21 cellular contexts compared by ENCODE assay signal in genomic region chr19:34082289-34083077, GRCh38.
A peak's percentile ranks its signal among the peaks of the same experiment; 100 is the strongest.
DNase-seq lines count a peak whose midpoint lies in the region; ATAC-seq, FAIRE-seq and TF ChIP-seq lines count a peak whose summit lies in the region.
"Had no signal": no experiment of that assay in that cellular context is flagged by ENCODE, and none has a peak within 500 bp of the region (broad histone marks: within the 10 kb centered on the region; RNA-seq: fewer than 3 reads in every experiment).

No MANE protein-coding gene starts in this region.

- no peak overlapping the region for H3K14ac ChIP-seq in H1 (ENCODE audit: insufficient read length)

- H3K27me3 ChIP-seq in HUES48 (ENCODE audit: control insufficient read depth, insufficient read depth, low read length): no peaks in the 10 kb centered on the region
- no peaks in the 10 kb centered on the region for H3K27me3 ChIP-seq in H1 (replicated peaks in 1 of 4; ENCODE audit: control insufficient read depth in 3 of 4, extremely low read depth in 1 of 4, insufficient read depth in 3 of 4, low read length in 3 of 4)
- no peaks in the 10 kb centered on the region for H3K27me3 ChIP-seq in A673 (replicated peaks; ENCODE audit: insufficient read depth, low read depth, low read length, poor library complexity)
- H3K27me3 ChIP-seq: body of pancreas had no signal

- H3K4me1 ChIP-seq in HUES48 (ENCODE audit: control insufficient read depth, insufficient read depth, low read length): peaks cover 30% of the 10 kb centered on the region
- H3K4me1 ChIP-seq in H1 (replicated peaks in 1 of 4; ENCODE audit: control insufficient read depth in 3 of 4, insufficient read depth in 4 of 4, low read length in 3 of 4): peaks cover 4 to 13% (median 6%) of the 10 kb centered on the region in 4 experiments; a peak in 4 of 7 replicates
- no peaks in the 10 kb centered on the region for H3K4me1 ChIP-seq in A673 (ENCODE audit: insufficient read depth, low read length, poor library complexity, severe bottlenecking)
- H3K4me1 ChIP-seq: body of pancreas, left lung, psoas muscle had no signal

- H3K18ac ChIP-seq in H1 (ENCODE audit: extremely low read depth, low read length): no peak overlapping the region

- no peak overlapping the region for H2BK20ac ChIP-seq in H1 (ENCODE audit: low read length)

- H3K9me3 ChIP-seq in HUES48 (ENCODE audit: control insufficient read depth, insufficient read depth, low read length) (peaks cover 7% of the 10 kb centered on the region; the same call in 1 of the 2 replicates), H1 (ENCODE audit: insufficient read depth in 2 of 2, low read depth in 1 of 2, low read length in 1 of 2) (peaks cover 10 to 13% of the 10 kb centered on the region in 2 experiments; a peak in 2 of 4 replicates), A673 (ENCODE audit: low read depth, low read length, poor library complexity, severe bottlenecking) (no peaks in the 10 kb centered on the region)
- H3K9me3 ChIP-seq: body of pancreas, left lung, psoas muscle had no signal

- H3K23ac ChIP-seq in H1 (ENCODE audit: insufficient read length): no peak overlapping the region

- no peak for ATAC-seq in HG03565 (IDR thresholded peaks at IDR 0.05; ENCODE audit: unreplicated experiment)
- ATAC-seq: body of pancreas, HepG2, left lung, psoas muscle had no signal

- H2AFZ ChIP-seq in H1 (ENCODE audit: low read length): no peak overlapping the region

- no peaks in the 10 kb centered on the region for H3K79me1 ChIP-seq in H1 (ENCODE audit: low read depth, low read length)

- no peak overlapping the region for H4K91ac ChIP-seq in H1 (replicated peaks; ENCODE audit: insufficient read length, low read length)

- no peak overlapping the region for H3K4ac ChIP-seq in H1 (replicated peaks; ENCODE audit: insufficient read length, low read depth, low read length)

- no peak overlapping the region for H2BK15ac ChIP-seq in H1 (ENCODE audit: low read length)

- no peaks in the 10 kb centered on the region for H4K20me1 ChIP-seq in H1 (replicated peaks in 1 of 2; ENCODE audit: control insufficient read depth in 1 of 2, insufficient read depth in 2 of 2, low read length in 2 of 2)

- intact Hi-C loops in A673 (cut with micrococcal nuclease; ENCODE audit: unreplicated experiment): no loop called here

- H3K4me3 ChIP-seq in HUES48 (ENCODE audit: low read depth, low read length) (no peak overlapping the region), H1 (ENCODE audit: extremely low read depth in 1 of 4, insufficient read depth in 2 of 4, low read depth in 3 of 4, low read length in 4 of 4) (no peak overlapping the region), A673 (ENCODE audit: low read depth, low read length, poor library complexity, severe bottlenecking) (no peak overlapping the region)
- H3K4me3 ChIP-seq: body of pancreas, left lung, psoas muscle had no signal

- DNase-seq in AG08396 (ENCODE audit: low spot score) (peak; percentile 26), H1 (ENCODE audit: low read depth in 1 of 2, low spot score in 2 of 2) (peak in 1 of 2 experiments; percentile 21), medulla oblongata (ENCODE audit: extremely low spot score) (peak; percentile 22), SHP77 (lab: John Stamatoyannopoulos, UW) (no peak), A673 (ENCODE audit: low spot score) (no peak), NCI-H146 (lab: John Stamatoyannopoulos, UW) (no peak)
- DNase-seq: activated CD4-positive, alpha-beta T cell treated with anti-CD3 and anti-CD28 coated beads for 4 hours; activated CD8-positive, alpha-beta memory T cell treated with anti-CD3 and anti-CD28 coated beads, Interleukin-2, amount 50 U/mL, for 48 hours; activated naive CD4-positive, alpha-beta T cell treated with Interleukin-2 at 50 U/mL for 16 hours; body of pancreas; CD4-positive, alpha-beta memory T cell; left lung; NCI-H2029; psoas muscle; SHP77 treated with DMSO at 0.1 percent for 48 hours; T-helper 2 cell had no signal

- no peaks in the 10 kb centered on the region for H3K79me2 ChIP-seq in H1 (ENCODE audit: control insufficient read depth in 1 of 2, insufficient read depth in 2 of 2, low read length in 2 of 2)

- no peak overlapping the region for H2BK120ac ChIP-seq in H1 (replicated peaks; ENCODE audit: low read depth, low read length)

- no peak overlapping the region for H3K56ac ChIP-seq in H1 (replicated peaks; ENCODE audit: insufficient read length, low read depth, low read length)

- peak; percentile 85 for FAIRE-seq in H1 (lab: Jason Lieb, UNC)
- FAIRE-seq: A204.1, G401.6, HepG2 had no signal

- no peak overlapping the region for H3K4me2 ChIP-seq in H1 (ENCODE audit: insufficient read depth in 1 of 2, low read depth in 2 of 2, low read length in 2 of 2)

- H3K36me3 ChIP-seq in HUES48 (ENCODE audit: control insufficient read depth, insufficient read depth, low read length) (no peaks in the 10 kb centered on the region), H1 (ENCODE audit: control insufficient read depth in 2 of 4, insufficient read depth in 4 of 4, low read length in 3 of 4) (no peaks in the 10 kb centered on the region), A673 (ENCODE audit: insufficient read depth, low read length, poor library complexity, severe bottlenecking) (no peaks in the 10 kb centered on the region)
- H3K36me3 ChIP-seq: left lung had no signal

- no peak for TF ChIP-seq RAD21 in H1 (IDR thresholded peaks at IDR 0.05 in 1 of 2, conservative IDR thresholded peaks at IDR 0.05 in 1 of 2; ENCODE audit: low read depth in 2 of 2, low read length in 2 of 2)

- POLR2A ChIA-PET in H1 (lab: Charles Lee; ENCODE audit: partially characterized antibody) (no interaction called here), A673 (lab: Charles Lee; ENCODE audit: low non-redundant PET) (no interaction called here)

- WGBS in H1 (ENCODE audit: extremely low coverage in 1 of 2, insufficient coverage in 1 of 2, insufficient read length in 1 of 2, insufficient replicate concordance in 2 of 2, low coverage in 1 of 2, low lambda C conversion rate in 2 of 2, missing lambda C conversion rate in 1 of 2), 2 experiments: 52% methylated on average over 10 of the region's 10 CpGs; no CpG with 5 or more reads in 1 of the 2 experiments

- no peak overlapping the region for H2BK12ac ChIP-seq in H1 (ENCODE audit: low read depth, low read length)

- CTCF ChIA-PET in H1 (lab: Charles Lee; ENCODE audit: partially characterized antibody) (interaction anchor here (0.6 to 2.1 kb wide), 9 partner anchors 12 to 428 kb away, joined by 3 to 13 read pairs (median 3); no protein-coding TSS in a partner anchor), A673 (lab: Charles Lee) (no interaction called here)

- no peak overlapping the region for H2AK5ac ChIP-seq in H1 (ENCODE audit: low read depth, low read length)

- H4K8ac ChIP-seq in H1 (ENCODE audit: extremely low read depth, insufficient read depth, low read length): no peak overlapping the region

- no TSS peak for BruUV-seq in A673 (replicated peaks; lab: Mats Ljungman, UMichigan)

- no peak for TF ChIP-seq POLR2A in H1 (IDR thresholded peaks at IDR 0.05; ENCODE audit: control extremely low read depth in 1 of 2, low read depth in 2 of 2, low read length in 2 of 2)

- H3K27ac ChIP-seq in HUES48 (ENCODE audit: low read depth, low read length) (peak overlapping the region; percentile 86), H1 (ENCODE audit: low read depth, low read length) (no peak overlapping the region), A673 (ENCODE audit: low read depth, low read length, poor library complexity, severe bottlenecking) (no peak overlapping the region)
- H3K27ac ChIP-seq: body of pancreas, left lung, psoas muscle had no signal

- H3K23me2 ChIP-seq in H1 (ENCODE audit: low read depth, low read length): no peaks in the 10 kb centered on the region

- no peak overlapping the region for H4K5ac ChIP-seq in H1 (ENCODE audit: insufficient read length, low read depth, low read length)

- no peak for TF ChIP-seq CTCF in H1 (IDR thresholded peaks at IDR 0.05; ENCODE audit: control extremely low read depth in 1 of 3, insufficient read depth in 1 of 3, low read depth in 1 of 3, low read length in 3 of 3)
- TF ChIP-seq CTCF in A673 (conservative IDR thresholded peaks at IDR 0.05; ENCODE audit: low read depth, low read length): no peak

- TF ChIP-seq EP300 in H1 (IDR thresholded peaks at IDR 0.05; ENCODE audit: borderline replicate concordance in 1 of 2, low read depth in 2 of 2, low read length in 2 of 2): no peak

- H3K9ac ChIP-seq in HUES48 (ENCODE audit: low read depth, low read length): no peak overlapping the region
- no peak overlapping the region for H3K9ac ChIP-seq in H1 (replicated peaks in 1 of 4; ENCODE audit: extremely low read depth in 1 of 4, low read depth in 3 of 4, low read length in 3 of 4)

- no peak overlapping the region for H2BK5ac ChIP-seq in H1 (ENCODE audit: low read depth, low read length)

TF ChIP-seq in H1, 55 proteins besides CTCF, POLR2A, EP300 and RAD21:
- no peak for TF ChIP-seq GTF2F1 (IDR thresholded peaks at IDR 0.05; ENCODE audit: borderline replicate concordance, low read depth, low read length)
- no peak for TF ChIP-seq USF2 (IDR thresholded peaks at IDR 0.05; ENCODE audit: low read length)
- 0 out of 2 replicates have a peak, but pooled peaks have one; percentile 10 for TF ChIP-seq YY1 (IDR thresholded peaks at IDR 0.05; ENCODE audit: low read depth, low read length)
- TF ChIP-seq TEAD4 (IDR thresholded peaks at IDR 0.05; ENCODE audit: low read depth, low read length): peak; percentile 36; the same call in 1 of the 2 replicates
- no peak for TF ChIP-seq SIX5 (IDR thresholded peaks at IDR 0.05; ENCODE audit: low read depth, low read length)
TF ChIP-seq in H1: peak in this region for 2.

Comparison
In these comparisons a context has a peak if more than half of its experiments do, and no peak if none do; other contexts are left out.
1. DNase-seq: peak in AG08396 (single experiment) and medulla oblongata (single experiment); none in SHP77 (0 of 2), A673 (single experiment) and NCI-H146 (single experiment).